In genomic region chr20:13753436-13754036, GRCh38 we compare ENCODE assay signal across 2 cellular contexts.
TF ChIP-seq lines count a peak whose summit lies in the region.

No MANE protein-coding gene starts in this region.

TF ChIP-seq in A549, 52 proteins besides CTCF, POLR2A, EP300 and RAD21:
- TF ChIP-seq HOXB13 (CRISPR knock-in tag; IDR thresholded peaks at IDR 0.05; ENCODE audit: low read depth) (no peak), NFE2L2 (conservative IDR thresholded peaks at IDR 0.05; ENCODE audit: low read length) (no peak), MAFK (IDR thresholded peaks at IDR 0.05; ENCODE audit: partially characterized antibody) (peak; percentile 61)

TF ChIP-seq in K562, 482 proteins besides CTCF, POLR2A, EP300 and RAD21:
- 0 out of 2 replicates have a peak, but pooled peaks have one; percentile 5 for TF ChIP-seq TFE3 (CRISPR knock-in tag; IDR thresholded peaks at IDR 0.05)
- TF ChIP-seq CHD4 (IDR thresholded peaks at IDR 0.05; ENCODE audit: insufficient read depth, insufficient replicate concordance, low read depth, low read length, poor library complexity, severe bottlenecking), result no peak
